1 cellular context compared by ENCODE assay signal in the genomic region with DNA sequence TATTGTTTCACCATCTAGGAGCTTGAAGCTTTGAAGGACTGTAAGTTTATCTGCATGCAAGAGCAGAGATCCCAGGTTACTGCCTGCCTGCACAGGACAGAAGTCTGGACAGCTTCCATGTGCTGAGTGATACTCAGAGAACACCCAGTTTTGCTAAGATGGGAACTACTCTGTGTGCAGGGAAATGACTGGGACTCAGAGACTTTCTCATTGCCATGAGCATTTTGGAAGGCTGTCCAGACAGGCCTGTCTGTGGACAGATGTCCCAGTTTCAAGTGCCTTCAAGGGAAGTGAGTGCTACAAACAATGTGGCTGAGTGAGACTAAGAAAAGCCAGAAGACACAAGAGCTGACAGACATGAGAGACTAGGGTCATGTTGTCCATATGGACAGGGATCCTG.
TF ChIP-seq lines count a peak whose summit lies in the region.

No MANE protein-coding gene starts in this region.

TF ChIP-seq in K562, 482 proteins besides CTCF, POLR2A, EP300 and RAD21 (continued from another document):
- TF ChIP-seq RREB1 (CRISPR knock-in tag; IDR thresholded peaks at IDR 0.05), result no peak
- no peak for TF ChIP-seq ZNF668 (CRISPR knock-in tag; IDR thresholded peaks at IDR 0.05)
- no peak for TF ChIP-seq CREBBP (IDR thresholded peaks at IDR 0.05; ENCODE audit: low read depth, low read length)
- TF ChIP-seq, protein P1, sequence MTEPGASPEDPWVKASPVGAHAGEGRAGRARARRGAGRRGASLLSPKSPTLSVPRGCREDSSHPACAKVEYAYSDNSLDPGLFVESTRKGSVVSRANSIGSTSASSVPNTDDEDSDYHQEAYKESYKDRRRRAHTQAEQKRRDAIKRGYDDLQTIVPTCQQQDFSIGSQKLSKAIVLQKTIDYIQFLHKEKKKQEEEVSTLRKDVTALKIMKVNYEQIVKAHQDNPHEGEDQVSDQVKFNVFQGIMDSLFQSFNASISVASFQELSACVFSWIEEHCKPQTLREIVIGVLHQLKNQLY (CRISPR knock-in tag; conservative IDR thresholded peaks at IDR 0.05), result no peak
- TF ChIP-seq ZNF518B (CRISPR knock-in tag; IDR thresholded peaks at IDR 0.05), result no peak
- no peak for TF ChIP-seq ZNF3 (CRISPR knock-in tag; IDR thresholded peaks at IDR 0.05)
- no peak for TF ChIP-seq U2AF1 (optimal IDR thresholded peaks at IDR 0.05; ENCODE audit: low read depth, low read length)
- no peak for TF ChIP-seq SMAD1 (IDR thresholded peaks at IDR 0.05; ENCODE audit: low read depth, low read length, partially characterized antibody)
- TF ChIP-seq PHF21A (IDR thresholded peaks at IDR 0.05; ENCODE audit: borderline replicate concordance, low read depth), result no peak
- TF ChIP-seq ZNF280A (IDR thresholded peaks at IDR 0.05; ENCODE audit: low read depth, partially characterized antibody), result no peak
- TF ChIP-seq NFRKB (IDR thresholded peaks at IDR 0.05; ENCODE audit: low read depth), result no peak
TF ChIP-seq in K562: peak in this region for 0.
